29 cellular contexts compared by ENCODE assay signal in genomic region chr16:3147046-3147756, GRCh38. TPM values are rescaled to one million over a fixed set of nuclear protein-coding genes. Genes with fewer than 3 reads are reported as not detected.
"Had no signal": no experiment of that assay in that cellular context is flagged by ENCODE, and none has a peak within 500 bp of the region (broad histone marks: within the 10 kb centered on the region; RNA-seq: fewer than 3 reads in every experiment).

No MANE protein-coding gene starts in this region.

- H3K9me3 ChIP-seq: SJCRH30, SK-N-SH had no signal

- FAIRE-seq: astrocyte had no signal

- H3K27ac ChIP-seq: SJCRH30, VCaP had no signal

- H3K4me3 Mint-ChIP-seq: activated CD4-positive, alpha-beta memory T cell treated with anti-CD3 and anti-CD28 coated beads, Interleukin-2, amount 10 ng/mL, durations not matched to agents 7 days and 5 days; activated naive CD4-positive, alpha-beta T cell treated with anti-CD3 and anti-CD28 coated beads, Interleukin-2, amount 50 U/mL, for 24 hours; activated T-cell treated with anti-CD3 and anti-CD28 coated beads, Interleukin-2, amount 50 U/mL, for 72 hours; brain had no signal

- H3K27me3 Mint-ChIP-seq: activated naive CD4-positive, alpha-beta T cell treated with anti-CD3 and anti-CD28 coated beads, Interleukin-2, amount 50 U/mL, for 24 hours had no signal

- H3K9ac ChIP-seq: SK-N-SH had no signal

- DNase-seq: activated CD4-positive, alpha-beta memory T cell treated with anti-CD3 and anti-CD28 coated beads, Interleukin-2, amount 10 ng/mL, durations not matched to agents 7 days and 5 days; activated CD4-positive, alpha-beta T cell treated with anti-CD3 and anti-CD28 coated beads, Interleukin-2, amount 50 U/mL, for 1 hour; activated CD4-positive, CD25-positive, alpha-beta regulatory T cell; activated CD8-positive, alpha-beta memory T cell treated with anti-CD3 and anti-CD28 coated beads, Interleukin-2, amount 50 U/mL, for 4 hours; activated T-cell treated with anti-CD3 and anti-CD28 coated beads, Interleukin-2, amount 50 U/mL, for 72 hours; amniotic stem cell; KBM-7; NCI-H1048; NCI-H146; NCI-H1930; NCI-H2171; NCI-H2227 treated with DMSO at 0.1 percent for 48 hours; NCI-H526; NCI-H82; Right ventricle myocardium superior; SJCRH30; SK-N-SH; T-helper 1 cell had no signal

- ATAC-seq: activated T-cell treated with anti-CD3 and anti-CD28 coated beads, Interleukin-2, amount 50 U/mL, for 72 hours had no signal

- H3K4me2 ChIP-seq: SK-N-SH had no signal

- H3K9me3 Mint-ChIP-seq: activated CD4-positive, alpha-beta memory T cell treated with anti-CD3 and anti-CD28 coated beads, Interleukin-2, amount 10 ng/mL, durations not matched to agents 7 days and 5 days; activated naive CD4-positive, alpha-beta T cell treated with anti-CD3 and anti-CD28 coated beads, Interleukin-2, amount 50 U/mL, for 24 hours; activated T-cell treated with anti-CD3 and anti-CD28 coated beads, Interleukin-2, amount 50 U/mL, for 72 hours; activated T-helper 2 cell treated with anti-CD3 and anti-CD28 coated beads, Interferon-gamma antibody, Interleukin-2, Interleukin-4, amounts not matched to agents 10 μg/mL and 5 μg/mL and 100 μg/mL, durations not matched to agents 14 hours and 24 hours and 36 hours had no signal

- H3K27ac Mint-ChIP-seq: activated CD4-positive, alpha-beta memory T cell treated with anti-CD3 and anti-CD28 coated beads, Interleukin-2, amount 10 ng/mL, durations not matched to agents 7 days and 5 days; activated T-cell treated with anti-CD3 and anti-CD28 coated beads, Interleukin-2, amount 50 U/mL, for 72 hours; activated T-helper 2 cell treated with anti-CD3 and anti-CD28 coated beads, Interferon-gamma antibody, Interleukin-2, Interleukin-4, amounts not matched to agents 10 μg/mL and 5 μg/mL and 100 μg/mL, durations not matched to agents 14 hours and 24 hours and 36 hours; brain had no signal

- H3K36me3 ChIP-seq: SJCRH30 had no signal

- H3K4me3 ChIP-seq: SJCRH30 had no signal

RNA-seq across cellular contexts. Expression of gene ZNF205, which starts 34.8 kb away (rescaled TPM):
- total RNA-seq: activated CD4-positive, alpha-beta memory T cell treated with anti-CD3 and anti-CD28 coated beads, Interleukin-2, amount 10 ng/mL, durations not matched to agents 7 days and 5 days had no signal

RNA-seq across cellular contexts. Expression of gene OR1F1, which starts 40.8 kb away (rescaled TPM):
- total RNA-seq: activated CD4-positive, alpha-beta memory T cell treated with anti-CD3 and anti-CD28 coated beads, Interleukin-2, amount 10 ng/mL, durations not matched to agents 7 days and 5 days; activated CD8-positive, alpha-beta memory T cell treated with anti-CD3 and anti-CD28 coated beads for 36 hours; activated T-helper 2 cell treated with anti-CD3 and anti-CD28 coated beads, Interferon-gamma antibody, Interleukin-2, Interleukin-4, amounts not matched to agents 10 μg/mL and 5 μg/mL and 100 μg/mL, durations not matched to agents 14 hours and 24 hours and 36 hours; LHCN-M2; M059J; OCI-LY7; Right ventricle myocardium superior; T-helper 2 cell treated with Interferon-gamma antibody and Interleukin-4, amounts not matched to agents 100 ng/mL and 5 ng/mL, for 36 hours had no signal

RNA-seq across cellular contexts. Expression of gene ZSCAN10, which starts 48.1 kb away (rescaled TPM):
- total RNA-seq: activated CD8-positive, alpha-beta memory T cell treated with anti-CD3 and anti-CD28 coated beads for 36 hours; activated T-helper 2 cell treated with anti-CD3 and anti-CD28 coated beads, Interferon-gamma antibody, Interleukin-2, Interleukin-4, amounts not matched to agents 10 μg/mL and 5 μg/mL and 100 μg/mL, durations not matched to agents 14 hours and 24 hours and 36 hours; LHCN-M2; M059J; Right ventricle myocardium superior; RPMI7951 had no signal
